8 cellular contexts compared by ENCODE assay signal in the genomic region with DNA sequence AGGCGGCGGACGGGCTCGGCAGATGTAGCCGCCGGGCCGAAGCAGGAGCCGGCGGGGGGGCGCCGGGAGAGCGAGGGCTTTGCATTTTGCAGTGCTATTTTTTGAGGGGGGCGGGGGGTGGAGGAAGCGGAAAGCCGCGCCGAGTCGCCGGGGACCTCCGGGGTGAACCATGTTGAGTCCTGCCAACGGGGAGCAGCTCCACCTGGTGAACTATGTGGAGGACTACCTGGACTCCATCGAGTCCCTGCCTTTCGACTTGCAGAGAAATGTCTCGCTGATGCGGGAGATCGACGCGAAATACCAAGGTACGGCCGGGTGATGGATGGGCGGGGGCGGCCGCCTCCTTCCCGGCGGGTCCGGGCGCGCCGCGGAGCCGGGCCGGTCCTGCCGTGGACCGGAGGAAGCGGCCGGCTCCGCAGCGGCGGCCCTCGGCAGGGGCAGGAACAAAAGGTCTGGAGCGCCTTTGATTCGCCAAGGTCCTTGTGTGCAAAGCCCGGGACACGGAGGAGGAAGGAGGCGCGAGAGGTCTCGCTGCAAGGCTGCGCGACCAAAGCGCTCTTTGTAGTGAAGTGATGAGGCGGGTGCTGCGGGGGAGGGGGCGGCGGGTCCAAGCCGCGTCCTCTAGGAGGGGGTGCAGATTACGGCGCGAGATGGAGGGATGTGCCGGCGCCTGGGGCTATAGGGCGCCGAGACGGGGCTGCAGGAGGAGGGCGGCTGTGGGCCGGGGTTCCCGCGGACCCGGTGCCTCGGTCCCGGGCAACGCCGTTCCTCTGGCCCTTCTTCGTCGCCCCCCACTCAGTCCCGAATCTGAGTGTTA. TPM values are rescaled to one million over a fixed set of nuclear protein-coding genes. Genes with fewer than 3 reads are reported as not detected.
DNase-seq lines count a peak whose midpoint lies in the region; ATAC-seq and TF ChIP-seq lines count a peak whose summit lies in the region.

No MANE protein-coding gene starts in this region.

- TF ChIP-seq CTCF in RWPE1 (conservative IDR thresholded peaks at IDR 0.05; ENCODE audit: low read depth): no peak
- no peak for TF ChIP-seq CTCF in tibial nerve (IDR thresholded peaks at IDR 0.05)

- peak; percentile 41 for DNase-seq in NCI-H510A (lab: John Stamatoyannopoulos, UW)
- DNase-seq in NCI-H510A treated with DMSO at 0.1 percent for 48 hours (lab: John Stamatoyannopoulos, UW): no peak
- DNase-seq in RWPE1 (ENCODE audit: low spot score): peak; percentile 29
- peak; percentile 74 for DNase-seq in activated naive CD4-positive, alpha-beta T cell treated with anti-CD3 and anti-CD28 coated beads, Interleukin-2, amount 50 U/mL, for 16 hours
- DNase-seq in Right ventricle myocardium inferior (ENCODE audit: missing footprints): peak; percentile 75
- DNase-seq in pons (ENCODE audit: low spot score): peak; percentile 43
- DNase-seq in tibial nerve (ENCODE audit: low spot score in 2 of 2): peak; percentile 31 to 36
- DNase-seq in AG20443 (ENCODE audit: low spot score): no peak

- 0 to 1% methylated on average over 32 to 55 of the region's 86 CpGs for WGBS in tibial nerve, 2 donors

- no peak for TF ChIP-seq POLR2A in tibial nerve (IDR thresholded peaks at IDR 0.05)

- peak overlapping the region; percentile 80 to 93 (median 85) for H3K4me3 ChIP-seq in tibial nerve

- no peaks in the 10 kb centered on the region for H3K9me3 ChIP-seq in tibial nerve

- H3K27me3 ChIP-seq in tibial nerve: no peaks in the 10 kb centered on the region

- H3K4me1 ChIP-seq in tibial nerve: peaks cover 0 to 35% (median 21%) of the 10 kb centered on the region in 4 donors

- no peak for TF ChIP-seq EP300 in tibial nerve (IDR thresholded peaks at IDR 0.05)

- POLR2A ChIA-PET in RWPE1 (lab: Yijun Ruan, JAX; ENCODE audit: low non-redundant PET): no interaction called here

- intact Hi-C loops in Right ventricle myocardium inferior (cut with DNase I): loop anchor here (2.0 to 10.0 kb wide), 3 partner anchors 97 to 501 kb away; no protein-coding TSS in a partner anchor

- CTCF ChIA-PET in RWPE1 (lab: Yijun Ruan, JAX): interaction anchor here (0.6 kb wide), 1 partner anchor 336 kb away, joined by 3 read pairs; no protein-coding TSS in a partner anchor

- no peak for ATAC-seq in Right ventricle myocardium inferior

- peak overlapping the region; percentile 98 for H3K27ac ChIP-seq in RWPE1
- peak overlapping the region; percentile 98 to 100 (median 99) for H3K27ac ChIP-seq in tibial nerve

- H3K36me3 ChIP-seq in tibial nerve: peaks cover 0 to 3% (median 0%) of the 10 kb centered on the region in 3 donors

RNA-seq across cellular contexts. Expression of a gene that starts 0.7 kb away (rescaled TPM):
- total RNA-seq in Right ventricle myocardium inferior (7.8 TPM), tibial nerve (10 to 100 TPM; 23.6 to 32.2 (median 28.3) TPM)

RNA-seq across cellular contexts. Expression of a gene that starts 8.3 kb away (rescaled TPM):
- total RNA-seq in Right ventricle myocardium inferior (52.1 TPM), tibial nerve (10 to 100 TPM; 33.7 to 68.4 (median 64.3) TPM)

Comparison
In these comparisons a context has a peak if more than half of its experiments do, and no peak if none do; other contexts are left out.
1. DNase-seq: peak in NCI-H510A (single experiment), RWPE1 (single experiment), activated naive CD4-positive, alpha-beta T cell treated with anti-CD3 and anti-CD28 coated beads, Interleukin-2, amount 50 U/mL, for 16 hours (single experiment), Right ventricle myocardium inferior (single experiment), pons (single experiment) and tibial nerve (2 of 2); none in NCI-H510A treated with DMSO at 0.1 percent for 48 hours (single experiment) and AG20443 (single experiment).